In genomic region chr1:245262876-245263625, GRCh38 we compare ENCODE assay signal across 13 cellular contexts.
"Had no signal": no experiment of that assay in that cellular context is flagged by ENCODE, and none has a peak within 500 bp of the region (broad histone marks: within the 10 kb centered on the region; RNA-seq: fewer than 3 reads in every experiment).

No MANE protein-coding gene starts in this region.

- H3K4me3 Mint-ChIP-seq: activated naive CD4-positive, alpha-beta T cell treated with anti-CD3 and anti-CD28 coated beads, Interleukin-2, amount 50 U/mL, for 24 hours; memory B cell; neural crest cell had no signal

- H3K36me3 ChIP-seq: heart right ventricle, left ventricle myocardium inferior, ovary, tibial artery, uterus had no signal

- H3K4me1 Mint-ChIP-seq: activated naive CD4-positive, alpha-beta T cell treated with anti-CD3 and anti-CD28 coated beads, Interleukin-2, amount 50 U/mL, for 24 hours had no signal

- H3K4me1 ChIP-seq: tibial artery, uterus had no signal

- DNase-seq: activated CD4-positive, CD25-positive, alpha-beta regulatory T cell; activated effector memory CD4-positive, alpha-beta T cell treated with Interleukin-2 at 50 U/mL for 16 hours; activated T-cell treated with anti-CD3 and anti-CD28 coated beads, Interleukin-2, amount 50 U/mL, for 1 hour; heart right ventricle; left ventricle myocardium inferior; ovary; stimulated activated CD4-positive, alpha-beta T cell treated with anti-CD3 and anti-CD28 coated beads, Interleukin-4, amount 100 ng/mL, for 4 hours; T-helper 2 cell; tibial artery; uterus had no signal

- H3K9me3 Mint-ChIP-seq: activated naive CD4-positive, alpha-beta T cell treated with anti-CD3 and anti-CD28 coated beads, Interleukin-2, amount 50 U/mL, for 24 hours; neural crest cell had no signal

- H3K27ac ChIP-seq: heart right ventricle, left ventricle myocardium inferior, ovary, tibial artery, uterus had no signal

- H3K36me3 Mint-ChIP-seq: activated naive CD4-positive, alpha-beta T cell treated with anti-CD3 and anti-CD28 coated beads, Interleukin-2, amount 50 U/mL, for 24 hours; memory B cell had no signal

- ATAC-seq: heart right ventricle had no signal

- H3K9me3 ChIP-seq: heart right ventricle, left ventricle myocardium inferior, ovary, tibial artery, uterus had no signal

- H3K27me3 ChIP-seq: ovary, uterus had no signal

- H3K27ac Mint-ChIP-seq: activated naive CD4-positive, alpha-beta T cell treated with anti-CD3 and anti-CD28 coated beads, Interleukin-2, amount 50 U/mL, for 24 hours; memory B cell had no signal

- H3K4me3 ChIP-seq: heart right ventricle, left ventricle myocardium inferior, ovary, tibial artery, uterus had no signal
